1 cellular context compared by ENCODE assay signal in genomic region chr17:75697651-75698291, GRCh38.
TF ChIP-seq lines count a peak whose summit lies in the region.

No MANE protein-coding gene starts in this region.

TF ChIP-seq in HepG2, 621 proteins besides CTCF, POLR2A, EP300 and RAD21 (continued from another document and continues in another):
- TF ChIP-seq ZNF687 (CRISPR knock-in tag; IDR thresholded peaks at IDR 0.05) (peak; percentile 62), MBD4 (IDR thresholded peaks at IDR 0.05; ENCODE audit: borderline replicate concordance, low read length) (no peak), SAFB2 (CRISPR knock-in tag; IDR thresholded peaks at IDR 0.05; ENCODE audit: borderline replicate concordance, low read depth) (no peak), SOX6 (IDR thresholded peaks at IDR 0.05) (no peak), SOX6 (CRISPR knock-in tag; IDR thresholded peaks at IDR 0.05) (peak; percentile 54; the same call in 1 of the 2 replicates), MLLT10 (CRISPR knock-in tag; IDR thresholded peaks at IDR 0.05) (no peak), ZNF30 (CRISPR knock-in tag; IDR thresholded peaks at IDR 0.05) (no peak), HIVEP1 (CRISPR knock-in tag; IDR thresholded peaks at IDR 0.05) (no peak), ZMYM2 (CRISPR knock-in tag; IDR thresholded peaks at IDR 0.05) (peak; percentile 86), TEAD3 (CRISPR knock-in tag; optimal IDR thresholded peaks at IDR 0.05; ENCODE audit: borderline replicate concordance) (peak; percentile 34), HNRNPL (IDR thresholded peaks at IDR 0.05; ENCODE audit: low read depth, low read length) (peak; percentile 94), SIN3A (IDR thresholded peaks at IDR 0.05; ENCODE audit: borderline replicate concordance, low read depth, low read length) (no peak), U2AF1 (optimal IDR thresholded peaks at IDR 0.05; ENCODE audit: low read depth, low read length) (peak; percentile 19), TCF7 (IDR thresholded peaks at IDR 0.05; ENCODE audit: low read depth) (peak; percentile 86), RARG (CRISPR knock-in tag; IDR thresholded peaks at IDR 0.05; ENCODE audit: low read depth) (no peak), HMG20A (CRISPR knock-in tag; IDR thresholded peaks at IDR 0.05; ENCODE audit: borderline replicate concordance) (0 out of 2 replicates have a peak, but pooled peaks have one; percentile 31), POGZ (CRISPR knock-in tag; IDR thresholded peaks at IDR 0.05) (no peak), FIP1L1 (IDR thresholded peaks at IDR 0.05; ENCODE audit: borderline replicate concordance, insufficient read depth, low read depth, low read length) (0 out of 2 replicates have a peak, but pooled peaks have one; percentile 88), ZBTB38 (CRISPR knock-in tag; IDR thresholded peaks at IDR 0.05) (peak; percentile 84), LRRFIP1 (CRISPR knock-in tag; conservative IDR thresholded peaks at IDR 0.05) (no peak), ZNF280B (CRISPR knock-in tag; IDR thresholded peaks at IDR 0.05; ENCODE audit: borderline replicate concordance) (no peak), ZBTB40 (IDR thresholded peaks at IDR 0.05) (no peak), ZBTB40 (CRISPR knock-in tag; IDR thresholded peaks at IDR 0.05) (no peak), ARID2 (CRISPR knock-in tag; IDR thresholded peaks at IDR 0.05; ENCODE audit: borderline replicate concordance) (no peak), ZNF430 (CRISPR knock-in tag; IDR thresholded peaks at IDR 0.05) (peak; percentile 70; the same call in 1 of the 2 replicates), FOXJ3 (CRISPR knock-in tag; IDR thresholded peaks at IDR 0.05; ENCODE audit: borderline replicate concordance) (0 out of 2 replicates have a peak, but pooled peaks have one; percentile 36), NCOA1 (CRISPR knock-in tag; IDR thresholded peaks at IDR 0.05) (peak; percentile 60; the same call in 1 of the 2 replicates), ZNF24 (IDR thresholded peaks at IDR 0.05) (no peak), ZNF605 (CRISPR knock-in tag; IDR thresholded peaks at IDR 0.05) (0 out of 2 replicates have a peak, but pooled peaks have one; percentile 53), NFATC3 (CRISPR knock-in tag; IDR thresholded peaks at IDR 0.05) (no peak)
- TF ChIP-seq, protein P1, sequence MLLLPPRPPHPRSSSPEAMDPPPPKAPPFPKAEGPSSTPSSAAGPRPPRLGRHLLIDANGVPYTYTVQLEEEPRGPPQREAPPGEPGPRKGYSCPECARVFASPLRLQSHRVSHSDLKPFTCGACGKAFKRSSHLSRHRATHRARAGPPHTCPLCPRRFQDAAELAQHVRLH (CRISPR knock-in tag; IDR thresholded peaks at IDR 0.05; ENCODE audit: borderline replicate concordance, low read depth): peak; percentile 87; the same call in 1 of the 2 replicates
- TF ChIP-seq, protein P2, sequence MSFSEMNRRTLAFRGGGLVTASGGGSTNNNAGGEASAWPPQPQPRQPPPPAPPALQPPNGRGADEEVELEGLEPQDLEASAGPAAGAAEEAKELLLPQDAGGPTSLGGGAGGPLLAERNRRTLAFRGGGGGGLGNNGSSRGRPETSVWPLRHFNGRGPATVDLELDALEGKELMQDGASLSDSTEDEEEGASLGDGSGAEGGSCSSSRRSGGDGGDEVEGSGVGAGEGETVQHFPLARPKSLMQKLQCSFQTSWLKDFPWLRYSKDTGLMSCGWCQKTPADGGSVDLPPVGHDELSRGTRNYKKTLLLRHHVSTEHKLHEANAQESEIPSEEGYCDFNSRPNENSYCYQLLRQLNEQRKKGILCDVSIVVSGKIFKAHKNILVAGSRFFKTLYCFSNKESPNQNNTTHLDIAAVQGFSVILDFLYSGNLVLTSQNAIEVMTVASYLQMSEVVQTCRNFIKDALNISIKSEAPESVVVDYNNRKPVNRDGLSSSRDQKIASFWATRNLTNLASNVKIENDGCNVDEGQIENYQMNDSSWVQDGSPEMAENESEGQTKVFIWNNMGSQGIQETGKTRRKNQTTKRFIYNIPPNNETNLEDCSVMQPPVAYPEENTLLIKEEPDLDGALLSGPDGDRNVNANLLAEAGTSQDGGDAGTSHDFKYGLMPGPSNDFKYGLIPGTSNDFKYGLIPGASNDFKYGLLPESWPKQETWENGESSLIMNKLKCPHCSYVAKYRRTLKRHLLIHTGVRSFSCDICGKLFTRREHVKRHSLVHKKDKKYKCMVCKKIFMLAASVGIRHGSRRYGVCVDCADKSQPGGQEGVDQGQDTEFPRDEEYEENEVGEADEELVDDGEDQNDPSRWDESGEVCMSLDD (CRISPR knock-in tag; IDR thresholded peaks at IDR 0.05; ENCODE audit: borderline replicate concordance): no peak
- TF ChIP-seq, protein P3, sequence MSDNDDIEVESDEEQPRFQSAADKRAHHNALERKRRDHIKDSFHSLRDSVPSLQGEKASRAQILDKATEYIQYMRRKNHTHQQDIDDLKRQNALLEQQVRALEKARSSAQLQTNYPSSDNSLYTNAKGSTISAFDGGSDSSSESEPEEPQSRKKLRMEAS (IDR thresholded peaks at IDR 0.05): peak; percentile 42; the same call in 1 of the 2 replicates
